ENCODE assay signal across 8 cellular contexts in genomic region chr19:23914402-23915286, GRCh38. TPM values are rescaled to one million over a fixed set of nuclear protein-coding genes. Genes with fewer than 3 reads are reported as not detected.
DNase-seq lines count a peak whose midpoint lies in the region; ATAC-seq and TF ChIP-seq lines count a peak whose summit lies in the region.

TSS of gene ZNF726 (plus strand) at chr19:23914886. CDS start at chr19:23914995, 109 bp downstream.

- no peak within 1 kb of the TSS for H3K9ac ChIP-seq in endocrine pancreas (ENCODE audit: control insufficient read depth, insufficient read depth, low read length)

- peaks cover 29% of the 10 kb centered on the region for H3K9me3 Mint-ChIP-seq in mesothelial cell of epicardium

- DNase-seq in AG08396 (ENCODE audit: low spot score) (peak; percentile 91), NCI-H69 (lab: John Stamatoyannopoulos, UW) (peak; percentile 90), mesothelial cell of epicardium (ENCODE audit: low spot score in 2 of 2, unreplicated experiment in 2 of 2) (peak; percentile 28 to 58)
- DNase-seq in activated CD8-positive, alpha-beta memory T cell treated with anti-CD3 and anti-CD28 coated beads for 4 hours (ENCODE audit: low read depth in 2 of 2), result peak; percentile 65 to 75
- DNase-seq in stimulated activated CD8-positive, alpha-beta memory T cell treated with anti-CD3 and anti-CD28 coated beads, Interleukin-15, amount 100 ng/mL, for 48 hours (ENCODE audit: low read depth in 2 of 2), result peak; percentile 80 to 81

- H3K4me3 ChIP-seq in endocrine pancreas (ENCODE audit: control insufficient read depth, insufficient read depth, low read length), result peak within 1 kb of the TSS; percentile 49

- H3K27ac Mint-ChIP-seq in mesothelial cell of epicardium, result peak within 1 kb of the TSS; percentile 94

- H3K4me1 ChIP-seq in endocrine pancreas (ENCODE audit: control insufficient read depth, insufficient read depth, low read length), result no peaks in the 10 kb centered on the region

- H3K9me3 ChIP-seq in endocrine pancreas (ENCODE audit: control insufficient read depth, low read length), result no peaks in the 10 kb centered on the region

- H3K36me3 Mint-ChIP-seq in mesothelial cell of epicardium, result no peaks in the 10 kb centered on the region

- no peaks in the 10 kb centered on the region for H3K27me3 ChIP-seq in endocrine pancreas (ENCODE audit: control insufficient read depth, insufficient read depth, low read length)

- H3K4me1 Mint-ChIP-seq in mesothelial cell of epicardium, result peaks cover 6% of the 10 kb centered on the region

- H3K27me3 Mint-ChIP-seq in mesothelial cell of epicardium (ENCODE audit: low read depth), result no peaks in the 10 kb centered on the region

- ATAC-seq in GM18873 (IDR thresholded peaks at IDR 0.05; ENCODE audit: low FRiP score, unreplicated experiment) (peak; percentile 91), HG03108 (IDR thresholded peaks at IDR 0.05; ENCODE audit: unreplicated experiment) (peak; percentile 93)

- no peaks in the 10 kb centered on the region for H3K36me3 ChIP-seq in endocrine pancreas (ENCODE audit: control insufficient read depth, insufficient read depth, low read length)

- TF ChIP-seq CTCF in mesothelial cell of epicardium (IDR thresholded peaks at IDR 0.05; ENCODE audit: unreplicated experiment), result no peak

- H3K4me3 Mint-ChIP-seq in mesothelial cell of epicardium, result peak within 1 kb of the TSS; percentile 88

RNA-seq across cellular contexts. Expression of gene ZNF726, which starts in this region (rescaled TPM):
- total RNA-seq in mesothelial cell of epicardium, result 4.8 to 5.5 TPM (median 5.2 TPM) in 3 replicates

Comparison
In these comparisons a context has a peak if more than half of its experiments do, and no peak if none do; other contexts are left out.
1. Peak in every context shown above with its lines: DNase-seq, ATAC-seq and H3K4me3 ChIP-seq.